In the genomic region with DNA sequence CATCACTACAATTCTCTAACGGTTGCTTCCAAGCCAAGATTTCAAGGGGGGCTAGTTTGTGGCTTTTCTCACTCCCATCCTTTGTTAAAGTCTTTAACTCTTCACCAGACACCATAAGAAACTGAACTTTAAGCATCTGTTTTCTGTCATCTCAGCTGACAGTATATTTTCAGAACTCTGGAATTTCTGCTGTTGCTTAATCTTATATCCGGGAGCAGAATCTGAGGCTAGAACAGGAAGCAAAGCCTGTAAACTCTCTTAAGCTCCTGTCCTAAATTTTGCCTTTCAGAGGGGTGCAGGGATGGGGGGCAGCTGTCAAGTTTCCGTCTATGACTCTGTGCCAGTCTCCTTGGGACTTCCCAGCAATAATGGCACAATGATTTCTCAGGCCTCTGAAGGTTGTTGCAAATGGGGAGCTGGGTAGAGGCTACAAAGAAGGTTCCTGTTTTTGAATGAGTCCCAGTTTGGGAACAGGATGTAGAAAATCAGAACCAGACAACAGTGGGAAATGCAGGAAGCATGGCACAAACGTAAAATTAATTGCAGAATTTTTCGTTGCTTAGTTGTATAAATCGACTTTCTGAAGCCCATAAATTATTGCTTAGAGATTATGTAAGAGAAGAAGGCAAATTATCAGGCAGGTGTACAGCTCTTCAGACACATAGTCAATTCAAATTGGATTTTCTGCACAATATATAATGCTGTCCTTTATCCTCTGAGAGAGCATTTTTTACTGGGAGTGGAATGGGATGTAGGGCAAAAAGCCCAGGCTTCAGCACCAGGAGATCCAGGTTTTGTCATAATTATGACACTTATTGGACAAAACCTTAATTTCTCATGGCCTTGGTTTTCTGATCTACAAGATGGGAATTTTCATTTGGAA, we compare ENCODE assay signal across 12 cellular contexts.
DNase-seq lines count a peak whose midpoint lies in the region; ATAC-seq and TF ChIP-seq lines count a peak whose summit lies in the region.
"Had no signal": no experiment of that assay in that cellular context is flagged by ENCODE, and none has a peak within 500 bp of the region (broad histone marks: within the 10 kb centered on the region; RNA-seq: fewer than 3 reads in every experiment).

No MANE protein-coding gene starts in this region.

- POLR2A ChIA-PET in WTC11 (lab: Charles Lee), result no interaction called here

- H3K4me3 Mint-ChIP-seq in WTC11, result no peak overlapping the region
- H3K4me3 Mint-ChIP-seq: activated naive CD4-positive, alpha-beta T cell treated with anti-CD3 and anti-CD28 coated beads, Interleukin-2, amount 50 U/mL, for 24 hours; CD4-positive, alpha-beta T cell had no signal

- DNase-seq in AG09309 (ENCODE audit: low read depth), result peak; percentile 52
- peak; percentile 14 for DNase-seq in MV-4-11 (lab: John Stamatoyannopoulos, UW)
- peak; percentile 89 for DNase-seq in fibroblast of mammary gland (ENCODE audit: low read depth)
- peak; percentile 57 for DNase-seq in myocyte (ENCODE audit: low read depth)
- DNase-seq in WTC11 (ENCODE audit: low spot score), result no peak
- DNase-seq in central memory CD4-positive, alpha-beta T cell, result no peak
- DNase-seq in NCI-H2081 (lab: John Stamatoyannopoulos, UW), result no peak
- DNase-seq: CD4-positive, alpha-beta T cell; NCI-H345; SHP77 treated with DMSO at 0.1 percent for 48 hours had no signal

- H3K27me3 Mint-ChIP-seq in WTC11 (ENCODE audit: low read depth), result no peaks in the 10 kb centered on the region
- H3K27me3 Mint-ChIP-seq: activated naive CD4-positive, alpha-beta T cell treated with anti-CD3 and anti-CD28 coated beads, Interleukin-2, amount 50 U/mL, for 24 hours; CD4-positive, alpha-beta T cell had no signal

- H3K4me3 ChIP-seq in AG09309 (ENCODE audit: control insufficient read depth, low read depth, low read length) (no peak overlapping the region), fibroblast of mammary gland (ENCODE audit: control insufficient read depth, low read depth, low read length) (no peak overlapping the region)

- H3K4me1 Mint-ChIP-seq in WTC11, result peaks cover 18% of the 10 kb centered on the region
- H3K4me1 Mint-ChIP-seq: activated naive CD4-positive, alpha-beta T cell treated with anti-CD3 and anti-CD28 coated beads, Interleukin-2, amount 50 U/mL, for 24 hours had no signal

- H3K27ac Mint-ChIP-seq in WTC11, result no peak overlapping the region
- H3K27ac Mint-ChIP-seq: activated naive CD4-positive, alpha-beta T cell treated with anti-CD3 and anti-CD28 coated beads, Interleukin-2, amount 50 U/mL, for 24 hours; CD4-positive, alpha-beta T cell had no signal

- no peaks in the 10 kb centered on the region for H3K36me3 Mint-ChIP-seq in WTC11
- H3K36me3 Mint-ChIP-seq: activated naive CD4-positive, alpha-beta T cell treated with anti-CD3 and anti-CD28 coated beads, Interleukin-2, amount 50 U/mL, for 24 hours had no signal

- H3K9me3 Mint-ChIP-seq in WTC11, result no peaks in the 10 kb centered on the region
- H3K9me3 Mint-ChIP-seq: activated naive CD4-positive, alpha-beta T cell treated with anti-CD3 and anti-CD28 coated beads, Interleukin-2, amount 50 U/mL, for 24 hours; CD4-positive, alpha-beta T cell had no signal

- ATAC-seq in WTC11, result no peak
- ATAC-seq in GM19395 (IDR thresholded peaks at IDR 0.05; ENCODE audit: unreplicated experiment), result no peak

- TF ChIP-seq CTCF in AG09309 (IDR thresholded peaks at IDR 0.05; ENCODE audit: control insufficient read depth, insufficient read depth, low read depth, low read length, missing control alignments) (no peak), fibroblast of mammary gland (conservative IDR thresholded peaks at IDR 0.05; ENCODE audit: control insufficient read depth, insufficient read depth, low read depth, low read length) (no peak), WTC11 (IDR thresholded peaks at IDR 0.05) (no peak)

- CTCF ChIA-PET in WTC11 (lab: Charles Lee), result interaction anchor here (0.6 to 1.2 kb wide), 3 partner anchors 8 to 1360 kb away, joined by 3 to 5 read pairs (median 3); a partner anchor contains a TSS

TF ChIP-seq in WTC11, 78 proteins besides CTCF, POLR2A, EP300 and RAD21:
- TF ChIP-seq SMAD4 (CRISPR knock-in tag; IDR thresholded peaks at IDR 0.05), result no peak

Comparison
In these comparisons a context has a peak if more than half of its experiments do, and no peak if none do; other contexts are left out.
1. DNase-seq: peak in AG09309 (single experiment), MV-4-11 (single experiment), fibroblast of mammary gland (single experiment) and myocyte (single experiment); none in WTC11 (single experiment), central memory CD4-positive, alpha-beta T cell (single experiment) and NCI-H2081 (0 of 2).